In the genomic region with DNA sequence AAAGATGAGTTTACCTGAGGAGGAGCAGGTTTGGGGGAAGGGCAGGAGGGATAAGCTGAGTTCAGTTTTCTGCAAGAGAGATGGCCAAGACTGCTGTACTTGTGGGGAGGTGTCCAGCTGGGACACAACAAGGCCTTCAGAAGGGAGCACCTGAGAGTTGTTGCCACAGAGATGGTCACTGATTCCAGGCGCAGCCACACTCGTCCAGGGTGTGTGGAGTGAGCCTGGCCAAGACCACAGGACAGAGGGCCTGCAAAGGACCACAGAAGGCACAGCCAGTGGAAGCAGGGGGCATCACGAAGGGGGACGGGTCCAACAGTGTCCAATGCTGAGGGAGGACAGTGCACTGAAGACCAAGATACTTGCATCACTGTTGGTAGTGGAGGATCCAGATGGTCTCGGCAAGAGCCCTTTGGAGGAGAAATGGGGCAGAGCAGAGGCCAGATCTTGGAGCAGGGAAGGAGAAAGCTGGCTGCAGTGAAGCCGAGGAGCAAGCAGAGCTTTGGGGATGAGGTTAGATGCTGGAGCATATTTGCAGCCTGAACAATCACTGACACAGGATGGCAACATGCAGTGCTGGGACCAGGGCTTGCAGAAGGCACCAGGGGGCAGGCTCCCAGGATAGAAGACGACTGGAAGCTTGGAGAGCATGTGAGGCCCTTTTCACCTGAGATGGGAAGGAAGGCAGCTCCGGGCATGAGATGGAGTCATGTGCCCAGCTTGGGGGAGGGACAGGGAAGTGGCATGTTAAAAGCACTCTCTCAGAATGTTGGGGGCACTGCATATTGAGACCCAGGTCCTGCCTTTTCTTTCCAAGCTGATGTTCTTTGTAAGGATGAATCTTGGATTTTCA, we compare ENCODE assay signal across 11 cellular contexts.
A peak's percentile ranks its signal among the peaks of the same experiment; 100 is the strongest.
DNase-seq lines count a peak whose midpoint lies in the region; ATAC-seq, FAIRE-seq and TF ChIP-seq lines count a peak whose summit lies in the region.
"Had no signal": no experiment of that assay in that cellular context is flagged by ENCODE, and none has a peak within 500 bp of the region (broad histone marks: within the 10 kb centered on the region; RNA-seq: fewer than 3 reads in every experiment).

No MANE protein-coding gene starts in this region.

- no peaks in the 10 kb centered on the region for H3K27me3 ChIP-seq in bronchial epithelial cell (ENCODE audit: control insufficient read depth, insufficient read depth, low read length)
- H3K27me3 ChIP-seq: heart left ventricle had no signal

- peak; percentile 9 for DNase-seq in D341Med (ENCODE audit: low spot score)
- peak; percentile 46 for DNase-seq in bronchial epithelial cell (ENCODE audit: low read depth)
- no peak for DNase-seq in mucosa of descending colon
- no peak for DNase-seq in NCI-H1417 treated with DMSO at 0.1 percent for 48 hours (lab: John Stamatoyannopoulos, UW)
- no peak for DNase-seq in stimulated activated CD4-positive, alpha-beta T cell treated with anti-CD3 and anti-CD28 coated beads, Interleukin-12 subunit alpha, Interleukin-12 subunit beta, amount 100 ng/mL, for 4 hours
- no peak for DNase-seq in GM19238 (ENCODE audit: insufficient read length, low spot score)
- no peak for DNase-seq in activated CD4-positive, CD25-positive, alpha-beta regulatory T cell (lab: John Stamatoyannopoulos, UW)
- DNase-seq: activated naive CD8-positive, alpha-beta T cell treated with anti-CD3 and anti-CD28 coated beads, Interleukin-2, amount 10 ng/mL, durations not matched to agents 7 days and 5 days had no signal

- H3K9me3 ChIP-seq in HEK293 (ENCODE audit: control insufficient read depth, insufficient read depth, low read depth, low read length) = no peaks in the 10 kb centered on the region
- no peaks in the 10 kb centered on the region for H3K9me3 ChIP-seq in mucosa of descending colon
- H3K9me3 ChIP-seq: heart left ventricle, prostate gland had no signal

- no peaks in the 10 kb centered on the region for H3K36me3 ChIP-seq in HEK293 (ENCODE audit: control insufficient read depth in 2 of 2, insufficient read depth in 1 of 2, low read length in 2 of 2)
- H3K36me3 ChIP-seq in bronchial epithelial cell (ENCODE audit: control insufficient read depth, insufficient read depth, low read length) = no peaks in the 10 kb centered on the region
- no peaks in the 10 kb centered on the region for H3K36me3 ChIP-seq in mucosa of descending colon (ENCODE audit: low read depth)
- H3K36me3 ChIP-seq: heart left ventricle, prostate gland had no signal

- peak; percentile 25 for ATAC-seq in mucosa of descending colon

- CTCF ChIA-PET in HEK293 (lab: Yijun Ruan, JAX) = interaction anchor here (0.6 to 1.5 kb wide), 6 partner anchors 10 to 701 kb away, joined by 3 to 11 read pairs (median 4); no protein-coding TSS in a partner anchor

- H3K4me3 ChIP-seq in HEK293 (ENCODE audit: low read depth, low read length) (no peak overlapping the region), bronchial epithelial cell (ENCODE audit: low read depth, low read length) (no peak overlapping the region), mucosa of descending colon (no peak overlapping the region)
- H3K4me3 ChIP-seq: heart left ventricle, prostate gland had no signal

- POLR2A ChIA-PET in HEK293 (lab: Yijun Ruan, JAX) = no interaction called here

- H3K27ac ChIP-seq in HEK293 (ENCODE audit: extremely low read depth, low read depth, low read length) = no peak overlapping the region
- H3K27ac ChIP-seq: heart left ventricle, prostate gland had no signal

- intact Hi-C loops in mucosa of descending colon (cut with DNase I, micrococcal nuclease) = no loop called here

- FAIRE-seq in bronchial epithelial cell (lab: Jason Lieb, UNC) = no peak

- H3K4me1 ChIP-seq in HEK293 (ENCODE audit: control insufficient read depth, insufficient read depth, low read length) (peaks cover 6% of the 10 kb centered on the region; the same call in 1 of the 2 replicates), mucosa of descending colon (ENCODE audit: low read depth) (peaks cover 9% of the 10 kb centered on the region)
- H3K4me1 ChIP-seq: prostate gland had no signal

- TF ChIP-seq CTCF in HEK293 (tag by site-specific recombination; IDR thresholded peaks at IDR 0.05) (peak; percentile 55), bronchial epithelial cell (IDR thresholded peaks at IDR 0.05; ENCODE audit: insufficient read depth, low read length, severe bottlenecking) (peak; percentile 59), mucosa of descending colon (IDR thresholded peaks at IDR 0.05) (no peak)

TF ChIP-seq in HEK293, 187 proteins besides CTCF, POLR2A, EP300 and RAD21 (continues in another document):
- TF ChIP-seq, protein P1, sequence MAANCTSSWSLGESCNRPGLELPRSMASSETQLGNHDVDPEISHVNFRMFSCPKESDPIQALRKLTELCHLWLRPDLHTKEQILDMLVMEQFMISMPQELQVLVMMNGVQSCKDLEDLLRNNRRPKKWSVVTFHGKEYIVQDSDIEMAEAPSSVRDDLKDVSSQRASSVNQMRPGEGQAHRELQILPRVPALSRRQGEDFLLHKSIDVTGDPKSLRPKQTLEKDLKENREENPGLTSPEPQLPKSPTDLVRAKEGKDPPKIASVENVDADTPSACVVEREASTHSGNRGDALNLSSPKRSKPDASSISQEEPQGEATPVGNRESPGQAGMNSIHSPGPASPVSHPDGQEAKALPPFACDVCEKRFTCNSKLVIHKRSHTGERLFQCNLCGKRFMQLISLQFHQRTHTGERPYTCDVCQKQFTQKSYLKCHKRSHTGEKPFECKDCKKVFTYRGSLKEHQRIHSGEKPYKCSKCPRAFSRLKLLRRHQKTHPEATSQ (tag by site-specific recombination; IDR thresholded peaks at IDR 0.05) = no peak
- TF ChIP-seq, protein P2, sequence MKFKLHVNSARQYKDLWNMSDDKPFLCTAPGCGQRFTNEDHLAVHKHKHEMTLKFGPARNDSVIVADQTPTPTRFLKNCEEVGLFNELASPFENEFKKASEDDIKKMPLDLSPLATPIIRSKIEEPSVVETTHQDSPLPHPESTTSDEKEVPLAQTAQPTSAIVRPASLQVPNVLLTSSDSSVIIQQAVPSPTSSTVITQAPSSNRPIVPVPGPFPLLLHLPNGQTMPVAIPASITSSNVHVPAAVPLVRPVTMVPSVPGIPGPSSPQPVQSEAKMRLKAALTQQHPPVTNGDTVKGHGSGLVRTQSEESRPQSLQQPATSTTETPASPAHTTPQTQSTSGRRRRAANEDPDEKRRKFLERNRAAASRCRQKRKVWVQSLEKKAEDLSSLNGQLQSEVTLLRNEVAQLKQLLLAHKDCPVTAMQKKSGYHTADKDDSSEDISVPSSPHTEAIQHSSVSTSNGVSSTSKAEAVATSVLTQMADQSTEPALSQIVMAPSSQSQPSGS (tag by site-specific recombination; IDR thresholded peaks at IDR 0.05; ENCODE audit: low read depth) = no peak
- TF ChIP-seq, protein P3, sequence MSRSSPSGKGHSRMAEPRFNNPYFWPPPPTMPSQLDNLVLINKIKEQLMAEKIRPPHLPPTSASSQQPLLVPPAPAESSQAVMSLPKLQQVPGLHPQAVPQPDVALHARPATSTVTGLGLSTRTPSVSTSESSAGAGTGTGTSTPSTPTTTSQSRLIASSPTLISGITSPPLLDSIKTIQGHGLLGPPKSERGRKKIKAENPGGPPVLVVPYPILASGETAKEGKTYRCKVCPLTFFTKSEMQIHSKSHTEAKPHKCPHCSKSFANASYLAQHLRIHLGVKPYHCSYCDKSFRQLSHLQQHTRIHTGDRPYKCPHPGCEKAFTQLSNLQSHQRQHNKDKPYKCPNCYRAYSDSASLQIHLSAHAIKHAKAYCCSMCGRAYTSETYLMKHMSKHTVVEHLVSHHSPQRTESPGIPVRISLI (tag by site-specific recombination; IDR thresholded peaks at IDR 0.05) = no peak
- TF ChIP-seq ZBTB20 (tag by site-specific recombination; IDR thresholded peaks at IDR 0.05) (no peak), ZNF16 (tag by site-specific recombination; IDR thresholded peaks at IDR 0.05; ENCODE audit: low read depth) (no peak), OVOL3 (tag by site-specific recombination; IDR thresholded peaks at IDR 0.05) (no peak), ZNF510 (tag by site-specific recombination; IDR thresholded peaks at IDR 0.05; ENCODE audit: insufficient replicate concordance) (no peak)
- TF ChIP-seq, protein P4, sequence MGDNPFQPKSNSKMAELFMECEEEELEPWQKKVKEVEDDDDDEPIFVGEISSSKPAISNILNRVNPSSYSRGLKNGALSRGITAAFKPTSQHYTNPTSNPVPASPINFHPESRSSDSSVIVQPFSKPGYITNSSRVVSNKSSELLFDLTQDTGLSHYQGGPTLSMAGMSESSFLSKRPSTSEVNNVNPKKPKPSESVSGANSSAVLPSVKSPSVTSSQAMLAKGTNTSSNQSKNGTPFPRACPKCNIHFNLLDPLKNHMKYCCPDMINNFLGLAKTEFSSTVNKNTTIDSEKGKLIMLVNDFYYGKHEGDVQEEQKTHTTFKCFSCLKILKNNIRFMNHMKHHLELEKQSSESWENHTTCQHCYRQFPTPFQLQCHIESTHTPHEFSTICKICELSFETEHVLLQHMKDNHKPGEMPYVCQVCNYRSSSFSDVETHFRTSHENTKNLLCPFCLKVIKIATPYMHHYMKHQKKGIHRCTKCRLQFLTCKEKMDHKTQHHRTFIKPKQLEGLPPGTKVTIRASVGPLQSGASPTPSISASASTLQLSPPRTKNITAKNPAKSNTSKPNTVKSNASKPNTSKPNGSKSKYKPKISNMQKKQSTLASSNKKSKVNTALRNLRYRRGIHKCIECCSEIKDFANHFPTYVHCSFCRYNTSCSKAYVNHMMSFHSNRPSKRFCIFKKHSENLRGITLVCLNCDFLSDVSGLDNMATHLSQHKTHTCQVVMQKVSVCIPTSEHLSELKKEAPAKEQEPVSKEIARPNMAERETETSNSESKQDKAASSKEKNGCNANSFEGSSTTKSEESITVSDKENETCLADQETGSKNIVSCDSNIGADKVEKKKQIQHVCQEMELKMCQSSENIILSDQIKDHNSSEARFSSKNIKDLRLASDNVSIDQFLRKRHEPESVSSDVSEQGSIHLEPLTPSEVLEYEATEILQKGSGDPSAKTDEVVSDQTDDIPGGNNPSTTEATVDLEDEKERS (tag by site-specific recombination; IDR thresholded peaks at IDR 0.05) = no peak
- TF ChIP-seq, protein P5, sequence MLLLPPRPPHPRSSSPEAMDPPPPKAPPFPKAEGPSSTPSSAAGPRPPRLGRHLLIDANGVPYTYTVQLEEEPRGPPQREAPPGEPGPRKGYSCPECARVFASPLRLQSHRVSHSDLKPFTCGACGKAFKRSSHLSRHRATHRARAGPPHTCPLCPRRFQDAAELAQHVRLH (tag by site-specific recombination; IDR thresholded peaks at IDR 0.05) = no peak
- TF ChIP-seq, protein P6, sequence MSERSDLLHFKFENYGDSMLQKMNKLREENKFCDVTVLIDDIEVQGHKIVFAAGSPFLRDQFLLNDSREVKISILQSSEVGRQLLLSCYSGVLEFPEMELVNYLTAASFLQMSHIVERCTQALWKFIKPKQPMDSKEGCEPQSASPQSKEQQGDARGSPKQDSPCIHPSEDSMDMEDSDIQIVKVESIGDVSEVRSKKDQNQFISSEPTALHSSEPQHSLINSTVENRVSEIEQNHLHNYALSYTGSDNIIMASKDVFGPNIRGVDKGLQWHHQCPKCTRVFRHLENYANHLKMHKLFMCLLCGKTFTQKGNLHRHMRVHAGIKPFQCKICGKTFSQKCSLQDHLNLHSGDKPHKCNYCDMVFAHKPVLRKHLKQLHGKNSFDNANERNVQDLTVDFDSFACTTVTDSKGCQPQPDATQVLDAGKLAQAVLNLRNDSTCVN (tag by site-specific recombination; optimal IDR thresholded peaks at IDR 0.05) = no peak

Comparison
In these comparisons a context has a peak if more than half of its experiments do, and no peak if none do; other contexts are left out.
1. DNase-seq: peak in D341Med (single experiment) and bronchial epithelial cell (single experiment); none in mucosa of descending colon (0 of 3), NCI-H1417 treated with DMSO at 0.1 percent for 48 hours (single experiment), stimulated activated CD4-positive, alpha-beta T cell treated with anti-CD3 and anti-CD28 coated beads, Interleukin-12 subunit alpha, Interleukin-12 subunit beta, amount 100 ng/mL, for 4 hours (single experiment), GM19238 (single experiment) and activated CD4-positive, CD25-positive, alpha-beta regulatory T cell (0 of 4).